ENCODE assay signal across 16 cellular contexts in genomic region chr10:76310681-76311080, GRCh38.
DNase-seq lines count a peak whose midpoint lies in the region; ATAC-seq and TF ChIP-seq lines count a peak whose summit lies in the region.
"Had no signal": no experiment of that assay in that cellular context is flagged by ENCODE, and none has a peak within 500 bp of the region (broad histone marks: within the 10 kb centered on the region; RNA-seq: fewer than 3 reads in every experiment).

No MANE protein-coding gene starts in this region.

- H3K9me3 Mint-ChIP-seq in chondrocyte (ENCODE audit: low read depth): peaks cover 3% of the 10 kb centered on the region

- no peaks in the 10 kb centered on the region for H3K27me3 Mint-ChIP-seq in chondrocyte (ENCODE audit: low read depth)

- H4K20me1 ChIP-seq in osteoblast (ENCODE audit: insufficient read depth, low read length): no peaks in the 10 kb centered on the region

- no peak overlapping the region for H3K4me2 ChIP-seq in osteoblast (ENCODE audit: insufficient read depth, low read length)
- H3K4me2 ChIP-seq: A549 had no signal

- peak overlapping the region; percentile 34 for H3K27ac Mint-ChIP-seq in chondrocyte (ENCODE audit: unreplicated experiment)

- H2AFZ ChIP-seq in osteoblast (ENCODE audit: low read length): no peak overlapping the region

- H3K4me3 ChIP-seq in left ventricle myocardium inferior: no peak overlapping the region
- no peak overlapping the region for H3K4me3 ChIP-seq in right atrium auricular region
- H3K4me3 ChIP-seq in osteoblast (ENCODE audit: insufficient read depth, low read length): no peak overlapping the region
- H3K4me3 ChIP-seq in left lung: no peak overlapping the region
- H3K4me3 ChIP-seq: A549, GM12878, K562 had no signal

- H3K4me1 ChIP-seq in left ventricle myocardium inferior: peaks cover 39% of the 10 kb centered on the region
- peaks cover 0 to 52% of the 10 kb centered on the region in 2 donors for H3K4me1 ChIP-seq in right atrium auricular region
- H3K4me1 ChIP-seq in osteoblast (ENCODE audit: insufficient read depth, low read length): peaks cover 31% of the 10 kb centered on the region
- H3K4me1 ChIP-seq in left lung: peaks cover 0 to 37% of the 10 kb centered on the region in 2 donors
- H3K4me1 ChIP-seq: A549 had no signal

- H3K36me3 ChIP-seq in left ventricle myocardium inferior: no peaks in the 10 kb centered on the region
- H3K36me3 ChIP-seq in right atrium auricular region: no peaks in the 10 kb centered on the region
- H3K36me3 ChIP-seq in osteoblast (ENCODE audit: insufficient read depth, low read length): no peaks in the 10 kb centered on the region
- H3K36me3 ChIP-seq in left lung: no peaks in the 10 kb centered on the region

- DNase-seq in left ventricle myocardium inferior: no peak
- no peak for DNase-seq in right atrium auricular region (ENCODE audit: low spot score)
- no peak for DNase-seq in chondrocyte (ENCODE audit: low spot score)
- DNase-seq in osteoblast (ENCODE audit: insufficient read length, low spot score, missing footprints): no peak
- DNase-seq in left lung: no peak
- no peak for DNase-seq in GF-D8 (lab: John Stamatoyannopoulos, UW)
- DNase-seq: Calu3, NCI-H1436, NCI-H345, PC-3 had no signal

- intact Hi-C loops in left ventricle myocardium inferior (cut with micrococcal nuclease): loop anchor here (10.0 kb wide), 1 partner anchor 234 kb away; no protein-coding TSS in a partner anchor
- intact Hi-C loops in left lung (cut with DNase I): no loop called here

- peaks cover 42% of the 10 kb centered on the region for H3K4me1 Mint-ChIP-seq in chondrocyte (ENCODE audit: low read depth)

- H3K79me2 ChIP-seq in osteoblast (ENCODE audit: insufficient read depth, low read length): no peaks in the 10 kb centered on the region

- ATAC-seq in left lung (no peak), HG03520 (IDR thresholded peaks at IDR 0.05; ENCODE audit: unreplicated experiment) (no peak)
- ATAC-seq: A549, GM12878, HCT116, K562, PC-3 had no signal

- TF ChIP-seq CTCF in left ventricle myocardium inferior (IDR thresholded peaks at IDR 0.05; ENCODE audit: borderline replicate concordance) (no peak), right atrium auricular region (IDR thresholded peaks at IDR 0.05) (no peak), chondrocyte (IDR thresholded peaks at IDR 0.05) (no peak), osteoblast (IDR thresholded peaks at IDR 0.05; ENCODE audit: extremely low read depth, low read depth, low read length) (no peak), left lung (IDR thresholded peaks at IDR 0.05) (no peak)

- no peaks in the 10 kb centered on the region for H3K36me3 Mint-ChIP-seq in chondrocyte (ENCODE audit: low read depth)

- H3K27me3 ChIP-seq in left ventricle myocardium inferior (ENCODE audit: low read depth) (no peaks in the 10 kb centered on the region), right atrium auricular region (no peaks in the 10 kb centered on the region), osteoblast (ENCODE audit: insufficient read depth, low read length) (no peaks in the 10 kb centered on the region), left lung (no peaks in the 10 kb centered on the region)

- H3K9me3 ChIP-seq in left ventricle myocardium inferior (replicated peaks) (no peaks in the 10 kb centered on the region), right atrium auricular region (no peaks in the 10 kb centered on the region), osteoblast (ENCODE audit: low read depth, low read length) (no peaks in the 10 kb centered on the region), left lung (no peaks in the 10 kb centered on the region)
- H3K9me3 ChIP-seq: A549 had no signal

- H3K27ac ChIP-seq in left ventricle myocardium inferior (replicated peaks): peak overlapping the region; percentile 77
- H3K27ac ChIP-seq in right atrium auricular region: peak overlapping the region in 1 of 2 donors; percentile 49
- peak overlapping the region; percentile 55 for H3K27ac ChIP-seq in osteoblast (ENCODE audit: low read depth, low read length)
- peak overlapping the region in 1 of 2 donors; percentile 2 for H3K27ac ChIP-seq in left lung
- H3K27ac ChIP-seq: A549, HL-60 had no signal

- no peak overlapping the region for H3K4me3 Mint-ChIP-seq in chondrocyte (ENCODE audit: unreplicated experiment)
